In genomic region chr13:76012091-76012721, GRCh38 we compare ENCODE assay signal across 19 cellular contexts.
DNase-seq lines count a peak whose midpoint lies in the region; TF ChIP-seq lines count a peak whose summit lies in the region.
"Had no signal": no experiment of that assay in that cellular context is flagged by ENCODE, and none has a peak within 500 bp of the region (broad histone marks: within the 10 kb centered on the region; RNA-seq: fewer than 3 reads in every experiment).

No MANE protein-coding gene starts in this region.

- H3K36me3 Mint-ChIP-seq in activated CD4-positive, alpha-beta T cell treated with anti-CD3 and anti-CD28 coated beads, Interleukin-2, amount 10 ng/mL, durations not matched to agents 7 days and 5 days (ENCODE audit: low read depth): no peaks in the 10 kb centered on the region
- H3K36me3 Mint-ChIP-seq in nephron progenitor cell (ENCODE audit: low read depth): no peaks in the 10 kb centered on the region

- H4K20me1 ChIP-seq in GM23248 (ENCODE audit: insufficient read depth): no peaks in the 10 kb centered on the region

- H3K4me1 Mint-ChIP-seq in activated CD4-positive, alpha-beta T cell treated with anti-CD3 and anti-CD28 coated beads, Interleukin-2, amount 10 ng/mL, durations not matched to agents 7 days and 5 days: no peaks in the 10 kb centered on the region
- H3K4me1 Mint-ChIP-seq in nephron progenitor cell: peaks cover 37% of the 10 kb centered on the region
- H3K4me1 Mint-ChIP-seq: activated CD4-positive, alpha-beta T cell treated with anti-CD3 and anti-CD28 coated beads, Interleukin-2, amount 10 ng/mL, durations not matched to agents 24 days and 14 days; IgD-negative memory B cell had no signal

- 0 out of 2 replicates have a peak, but pooled peaks cover 7% of the 10 kb centered on the region for H3K9me2 ChIP-seq in GM23248 (ENCODE audit: insufficient read depth)

- in situ Hi-C loops in GM23248 (cut with MboI): no loop called here

- no peaks in the 10 kb centered on the region for H3K27me3 ChIP-seq in GM23248 (replicated peaks; ENCODE audit: insufficient read depth)
- no peaks in the 10 kb centered on the region for H3K27me3 ChIP-seq in adipocyte (replicated peaks; ENCODE audit: control insufficient read depth, insufficient read depth, low read length)
- no peaks in the 10 kb centered on the region for H3K27me3 ChIP-seq in thyroid gland
- H3K27me3 ChIP-seq in esophagus squamous epithelium: no peaks in the 10 kb centered on the region
- H3K27me3 ChIP-seq: dorsolateral prefrontal cortex, foreskin keratinocyte had no signal

- WGBS in GM23248 (ENCODE audit: low coverage in 1 of 2, low lambda C conversion rate in 2 of 2, missing lambda C conversion rate in 2 of 2), 2 experiments: 43 to 55% methylated on average over 2 of the region's 2 CpGs
- WGBS in thyroid gland, 2 donors: 28 to 38% methylated on average over 2 of the region's 2 CpGs
- 27 to 34% methylated on average over 2 of the region's 2 CpGs for WGBS in esophagus squamous epithelium, 2 donors

- peaks cover 2% of the 10 kb centered on the region for H3K27me3 Mint-ChIP-seq in activated CD4-positive, alpha-beta T cell treated with anti-CD3 and anti-CD28 coated beads, Interleukin-2, amount 10 ng/mL, durations not matched to agents 7 days and 5 days
- peaks cover 2% of the 10 kb centered on the region for H3K27me3 Mint-ChIP-seq in nephron progenitor cell (ENCODE audit: low read depth, poor library complexity)
- H3K27me3 Mint-ChIP-seq: activated CD4-positive, alpha-beta T cell treated with anti-CD3 and anti-CD28 coated beads, Interleukin-2, amount 10 ng/mL, durations not matched to agents 24 days and 14 days; IgD-negative memory B cell had no signal

- H3K9me3 Mint-ChIP-seq in activated CD4-positive, alpha-beta T cell treated with anti-CD3 and anti-CD28 coated beads, Interleukin-2, amount 10 ng/mL, durations not matched to agents 7 days and 5 days: no peaks in the 10 kb centered on the region
- no peaks in the 10 kb centered on the region for H3K9me3 Mint-ChIP-seq in nephron progenitor cell
- H3K9me3 Mint-ChIP-seq: activated CD4-positive, alpha-beta T cell treated with anti-CD3 and anti-CD28 coated beads, Interleukin-2, amount 10 ng/mL, durations not matched to agents 24 days and 14 days; activated T-cell treated with anti-CD3 and anti-CD28 coated beads, Interleukin-2, amount 50 U/mL, for 4 hours; IgD-negative memory B cell had no signal

- H3K27ac Mint-ChIP-seq in activated CD4-positive, alpha-beta T cell treated with anti-CD3 and anti-CD28 coated beads, Interleukin-2, amount 10 ng/mL, durations not matched to agents 7 days and 5 days: no peak overlapping the region
- H3K27ac Mint-ChIP-seq in nephron progenitor cell: no peak overlapping the region
- H3K27ac Mint-ChIP-seq: activated CD4-positive, alpha-beta T cell treated with anti-CD3 and anti-CD28 coated beads, Interleukin-2, amount 10 ng/mL, durations not matched to agents 24 days and 14 days; IgD-negative memory B cell had no signal

- no peak overlapping the region for H2AFZ ChIP-seq in GM23248

- H3K4me3 ChIP-seq in GM23248: no peak overlapping the region
- no peak overlapping the region for H3K4me3 ChIP-seq in adipocyte (ENCODE audit: low read length)
- no peak overlapping the region for H3K4me3 ChIP-seq in thyroid gland (replicated peaks in 1 of 3)
- H3K4me3 ChIP-seq in esophagus squamous epithelium: no peak overlapping the region
- H3K4me3 ChIP-seq: dorsolateral prefrontal cortex, prostate gland had no signal

- H3K79me2 ChIP-seq in GM23248 (ENCODE audit: insufficient read depth): no peaks in the 10 kb centered on the region

- TF ChIP-seq POLR2A in thyroid gland (IDR thresholded peaks at IDR 0.05): no peak
- no peak for TF ChIP-seq POLR2A in esophagus squamous epithelium (IDR thresholded peaks at IDR 0.05)

- H3K27ac ChIP-seq in GM23248: no peak overlapping the region
- H3K27ac ChIP-seq in thyroid gland: peak overlapping the region; percentile 32 to 63 (median 60)
- H3K27ac ChIP-seq in esophagus squamous epithelium: no peak overlapping the region
- H3K27ac ChIP-seq: C4-2B, dorsolateral prefrontal cortex, foreskin keratinocyte, prostate gland had no signal

- no peak overlapping the region for H3K4me3 Mint-ChIP-seq in activated CD4-positive, alpha-beta T cell treated with anti-CD3 and anti-CD28 coated beads, Interleukin-2, amount 10 ng/mL, durations not matched to agents 7 days and 5 days
- H3K4me3 Mint-ChIP-seq in nephron progenitor cell: no peak overlapping the region
- H3K4me3 Mint-ChIP-seq: activated CD4-positive, alpha-beta T cell treated with anti-CD3 and anti-CD28 coated beads, Interleukin-2, amount 10 ng/mL, durations not matched to agents 24 days and 14 days; activated T-cell treated with anti-CD3 and anti-CD28 coated beads, Interleukin-2, amount 50 U/mL, for 4 hours; IgD-negative memory B cell had no signal

- peak; percentile 20 for DNase-seq in GM23248
- peak; percentile 61 for DNase-seq in adipocyte (ENCODE audit: low read depth)
- peak; percentile 8 for DNase-seq in iPS-NIHi7 (ENCODE audit: extremely low spot score)
- DNase-seq in thyroid gland: no peak
- DNase-seq in esophagus squamous epithelium (lab: John Stamatoyannopoulos, UW): no peak
- DNase-seq in activated CD4-positive, alpha-beta T cell treated with anti-CD3 and anti-CD28 coated beads, Interleukin-2, amount 10 ng/mL, durations not matched to agents 7 days and 5 days: no peak
- DNase-seq in CD1c-positive myeloid dendritic cell (ENCODE audit: extremely low spot score): no peak
- no peak for DNase-seq in nephron progenitor cell
- DNase-seq: activated CD4-positive, alpha-beta T cell treated with anti-CD3 and anti-CD28 coated beads, Interleukin-2, amount 10 ng/mL, durations not matched to agents 24 days and 14 days; activated T-cell treated with anti-CD3 and anti-CD28 coated beads, Interleukin-2, amount 50 U/mL, for 4 hours; dorsolateral prefrontal cortex; foreskin keratinocyte; NCI-H510A; stimulated activated CD4-positive, alpha-beta T cell treated with anti-CD3 and anti-CD28 coated beads, Interleukin-1b, Interleukin-23, amount 100 ng/mL, for 48 hours; stimulated activated CD8-positive, alpha-beta memory T cell treated with anti-CD3 and anti-CD28 coated beads, Interleukin-4, amount 100 ng/mL, for 48 hours; T-helper 2 cell had no signal

- CTCF ChIA-PET in activated CD4-positive, alpha-beta T cell treated with anti-CD3 and anti-CD28 coated beads, Interleukin-2, amount 10 ng/mL, durations not matched to agents 7 days and 5 days (lab: Charles Lee): no interaction called here

- H3K9me3 ChIP-seq in GM23248 (ENCODE audit: low read depth) (no peaks in the 10 kb centered on the region), adipocyte (ENCODE audit: control insufficient read depth, low read length) (no peaks in the 10 kb centered on the region), thyroid gland (no peaks in the 10 kb centered on the region), esophagus squamous epithelium (no peaks in the 10 kb centered on the region)
- H3K9me3 ChIP-seq: prostate gland had no signal

- intact Hi-C loops in thyroid gland (cut with DNase I) (no loop called here), esophagus squamous epithelium (cut with DNase I) (loop anchor here (10.0 kb wide), 1 partner anchor 137 kb away; no protein-coding TSS in a partner anchor)

- no peaks in the 10 kb centered on the region for H3F3A ChIP-seq in GM23248 (ENCODE audit: insufficient read depth)

- no peaks in the 10 kb centered on the region for H3K36me3 ChIP-seq in GM23248 (ENCODE audit: low read depth)
- H3K36me3 ChIP-seq in adipocyte (ENCODE audit: control insufficient read depth, insufficient read depth, low read length, severe bottlenecking): no peaks in the 10 kb centered on the region
- H3K36me3 ChIP-seq in thyroid gland: no peaks in the 10 kb centered on the region
- no peaks in the 10 kb centered on the region for H3K36me3 ChIP-seq in esophagus squamous epithelium
- H3K36me3 ChIP-seq: prostate gland had no signal

- H3K4me1 ChIP-seq in GM23248 (ENCODE audit: insufficient read depth) (peaks cover 20% of the 10 kb centered on the region), adipocyte (ENCODE audit: control insufficient read depth, insufficient read depth, low read length) (peaks cover 16% of the 10 kb centered on the region), thyroid gland (peaks cover 16 to 17% of the 10 kb centered on the region in 2 donors), esophagus squamous epithelium (peaks cover 0 to 6% (median 0%) of the 10 kb centered on the region in 3 donors)
- H3K4me1 ChIP-seq: prostate gland had no signal

- H3K9ac ChIP-seq in GM23248: no peak overlapping the region
- H3K9ac ChIP-seq in adipocyte (ENCODE audit: low read length): no peak overlapping the region

- POLR2A ChIA-PET in activated CD4-positive, alpha-beta T cell treated with anti-CD3 and anti-CD28 coated beads, Interleukin-2, amount 10 ng/mL, durations not matched to agents 7 days and 5 days (lab: Charles Lee): no interaction called here

- H3K4me2 ChIP-seq in GM23248 (ENCODE audit: unreplicated experiment): peak overlapping the region; percentile 20

- TF ChIP-seq CTCF in thyroid gland (IDR thresholded peaks at IDR 0.05) (no peak), esophagus squamous epithelium (IDR thresholded peaks at IDR 0.05) (no peak), nephron progenitor cell (IDR thresholded peaks at IDR 0.05) (no peak)

Comparison
In these comparisons a context has a peak if more than half of its experiments do, and no peak if none do; other contexts are left out.
1. DNase-seq: peak in GM23248 (single experiment), adipocyte (single experiment) and iPS-NIHi7 (single experiment); none in thyroid gland (0 of 2), esophagus squamous epithelium (single experiment), activated CD4-positive, alpha-beta T cell treated with anti-CD3 and anti-CD28 coated beads, Interleukin-2, amount 10 ng/mL, durations not matched to agents 7 days and 5 days (single experiment), CD1c-positive myeloid dendritic cell (single experiment) and nephron progenitor cell (single experiment).
2. H3K27ac ChIP-seq: peak in thyroid gland (3 of 3); none in GM23248 (single experiment) and esophagus squamous epithelium (0 of 4).